32 cellular contexts compared by ENCODE assay signal in genomic region chr6:31090275-31090972, GRCh38. TPM values are rescaled to one million over a fixed set of nuclear protein-coding genes. Genes with fewer than 3 reads are reported as not detected.
"Had no signal": no experiment of that assay in that cellular context is flagged by ENCODE, and none has a peak within 500 bp of the region (broad histone marks: within the 10 kb centered on the region; RNA-seq: fewer than 3 reads in every experiment).

No MANE protein-coding gene starts in this region.

- H3K4me3 Mint-ChIP-seq: activated CD4-positive, alpha-beta memory T cell treated with anti-CD3 and anti-CD28 coated beads, Interleukin-2, amount 10 ng/mL, durations not matched to agents 7 days and 5 days; activated CD4-positive, alpha-beta T cell treated with anti-CD3 and anti-CD28 coated beads, Interleukin-2, amount 10 ng/mL, durations not matched to agents 7 days and 5 days; activated naive CD4-positive, alpha-beta T cell treated with anti-CD3 and anti-CD28 coated beads, Interleukin-2, amount 10 ng/mL, durations not matched to agents 7 days and 5 days; activated naive CD8-positive, alpha-beta T cell treated with anti-CD3 and anti-CD28 coated beads, Interleukin-2, amount 10 ng/mL, durations not matched to agents 7 days and 5 days; activated T-cell treated with anti-CD3 and anti-CD28 coated beads, Interleukin-2, amount 50 U/mL, for 24 hours; activated T-cell treated with anti-CD3 and anti-CD28 coated beads, Interleukin-2, amount 50 U/mL, for 72 hours; brain had no signal

- DNase-seq: activated CD4-positive, alpha-beta memory T cell treated with anti-CD3 and anti-CD28 coated beads, Interleukin-2, amount 10 ng/mL, durations not matched to agents 7 days and 5 days; activated CD4-positive, alpha-beta T cell treated with anti-CD3 and anti-CD28 coated beads for 1 hour; activated CD4-positive, alpha-beta T cell treated with anti-CD3 and anti-CD28 coated beads for 4 hours; activated CD4-positive, alpha-beta T cell treated with anti-CD3 and anti-CD28 coated beads, Interleukin-2, amount 10 ng/mL, durations not matched to agents 7 days and 5 days; activated CD4-positive, alpha-beta T cell treated with anti-CD3 and anti-CD28 coated beads, Interleukin-2, amount 50 U/mL, for 4 hours; activated CD8-positive, alpha-beta memory T cell treated with anti-CD3 and anti-CD28 coated beads, Interleukin-2, amount 50 U/mL, for 48 hours; activated gamma-delta T cell; activated naive CD4-positive, alpha-beta T cell; activated naive CD4-positive, alpha-beta T cell treated with anti-CD3 and anti-CD28 coated beads, Interleukin-2, amount 10 ng/mL, durations not matched to agents 7 days and 5 days; activated naive CD8-positive, alpha-beta T cell treated with anti-CD3 and anti-CD28 coated beads, Interleukin-2, amount 10 ng/mL, durations not matched to agents 7 days and 5 days; activated T-cell treated with anti-CD3 and anti-CD28 coated beads for 4 hours; activated T-cell treated with anti-CD3 and anti-CD28 coated beads, Interleukin-2, amount 50 U/mL, for 24 hours; activated T-cell treated with anti-CD3 and anti-CD28 coated beads, Interleukin-2, amount 50 U/mL, for 72 hours; central memory CD4-positive, alpha-beta T cell; cerebellar nuclear complex; effector CD8-positive, alpha-beta T cell; esophagus squamous epithelium; foreskin melanocyte; heart right ventricle; T-helper 2 cell had no signal

- ATAC-seq: activated naive CD4-positive, alpha-beta T cell treated with anti-CD3 and anti-CD28 coated beads, Interleukin-2, amount 50 U/mL, for 72 hours; activated T-cell treated with anti-CD3 and anti-CD28 coated beads, Interleukin-2, amount 50 U/mL, for 72 hours; gastroesophageal sphincter; heart right ventricle had no signal

- H3K9me3 Mint-ChIP-seq: activated CD4-positive, alpha-beta memory T cell treated with anti-CD3 and anti-CD28 coated beads, Interleukin-2, amount 10 ng/mL, durations not matched to agents 7 days and 5 days; activated naive CD4-positive, alpha-beta T cell treated with anti-CD3 and anti-CD28 coated beads, Interleukin-2, amount 10 ng/mL, durations not matched to agents 7 days and 5 days; activated naive CD4-positive, alpha-beta T cell treated with anti-CD3 and anti-CD28 coated beads, Interleukin-2, amount 50 U/mL, for 72 hours; activated naive CD8-positive, alpha-beta T cell treated with anti-CD3 and anti-CD28 coated beads, Interleukin-2, amount 10 ng/mL, durations not matched to agents 7 days and 5 days; activated T-cell treated with anti-CD3 and anti-CD28 coated beads, Interleukin-2, amount 50 U/mL, for 24 hours; activated T-cell treated with anti-CD3 and anti-CD28 coated beads, Interleukin-2, amount 50 U/mL, for 72 hours; brain had no signal

- H3K36me3 Mint-ChIP-seq: activated naive CD4-positive, alpha-beta T cell treated with anti-CD3 and anti-CD28 coated beads, Interleukin-2, amount 50 U/mL, for 72 hours; activated naive CD8-positive, alpha-beta T cell treated with anti-CD3 and anti-CD28 coated beads, Interleukin-2, amount 10 ng/mL, durations not matched to agents 7 days and 5 days; brain had no signal

- H3K27me3 Mint-ChIP-seq: activated T-cell treated with anti-CD3 and anti-CD28 coated beads, Interleukin-2, amount 50 U/mL, for 24 hours had no signal

- H3K27ac Mint-ChIP-seq: activated CD4-positive, alpha-beta memory T cell treated with anti-CD3 and anti-CD28 coated beads, Interleukin-2, amount 10 ng/mL, durations not matched to agents 7 days and 5 days; activated CD4-positive, alpha-beta T cell treated with anti-CD3 and anti-CD28 coated beads, Interleukin-2, amount 10 ng/mL, durations not matched to agents 7 days and 5 days; activated naive CD4-positive, alpha-beta T cell treated with anti-CD3 and anti-CD28 coated beads, Interleukin-2, amount 10 ng/mL, durations not matched to agents 7 days and 5 days; activated naive CD4-positive, alpha-beta T cell treated with anti-CD3 and anti-CD28 coated beads, Interleukin-2, amount 50 U/mL, for 72 hours; activated naive CD8-positive, alpha-beta T cell treated with anti-CD3 and anti-CD28 coated beads, Interleukin-2, amount 10 ng/mL, durations not matched to agents 7 days and 5 days; activated T-cell treated with anti-CD3 and anti-CD28 coated beads, Interleukin-2, amount 50 U/mL, for 24 hours; activated T-cell treated with anti-CD3 and anti-CD28 coated beads, Interleukin-2, amount 50 U/mL, for 72 hours; brain had no signal

RNA-seq across cellular contexts. Expression of gene C6orf15, which starts 22.0 kb away (rescaled TPM):
- total RNA-seq: activated CD4-positive, alpha-beta memory T cell treated with anti-CD3 and anti-CD28 coated beads, Interleukin-2, amount 10 ng/mL, durations not matched to agents 7 days and 5 days; activated CD4-positive, alpha-beta T cell treated with anti-CD3 and anti-CD28 coated beads, Interleukin-2, amount 10 ng/mL, durations not matched to agents 7 days and 5 days; activated naive CD4-positive, alpha-beta T cell treated with anti-CD3 and anti-CD28 coated beads, Interleukin-2, amount 50 U/mL, for 72 hours; activated naive CD8-positive, alpha-beta T cell treated with anti-CD3 and anti-CD28 coated beads, Interleukin-2, amount 10 ng/mL, durations not matched to agents 7 days and 5 days; activated T-cell treated with anti-CD3 and anti-CD28 coated beads, Interleukin-2, amount 50 U/mL, for 72 hours; ascending aorta; cardiac muscle cell; colonic mucosa; dermis microvascular lymphatic vessel endothelial cell; endothelial cell of umbilical vein; fibroblast of lung; fibroblast of villous mesenchyme; gastroesophageal sphincter; glomerular endothelial cell; heart right ventricle had no signal

RNA-seq across cellular contexts. Expression of gene PSORS1C1, which starts 24.2 kb away (rescaled TPM):
- total RNA-seq: activated CD4-positive, alpha-beta memory T cell treated with anti-CD3 and anti-CD28 coated beads, Interleukin-2, amount 10 ng/mL, durations not matched to agents 7 days and 5 days; activated naive CD8-positive, alpha-beta T cell treated with anti-CD3 and anti-CD28 coated beads, Interleukin-2, amount 10 ng/mL, durations not matched to agents 7 days and 5 days; ascending aorta; cardiac muscle cell had no signal

RNA-seq across cellular contexts. Expression of gene CDSN, which starts 29.8 kb away (rescaled TPM):
- total RNA-seq: activated CD4-positive, alpha-beta memory T cell treated with anti-CD3 and anti-CD28 coated beads, Interleukin-2, amount 10 ng/mL, durations not matched to agents 7 days and 5 days; activated CD4-positive, alpha-beta T cell treated with anti-CD3 and anti-CD28 coated beads, Interleukin-2, amount 10 ng/mL, durations not matched to agents 7 days and 5 days; activated naive CD4-positive, alpha-beta T cell treated with anti-CD3 and anti-CD28 coated beads, Interleukin-2, amount 50 U/mL, for 72 hours; activated naive CD8-positive, alpha-beta T cell treated with anti-CD3 and anti-CD28 coated beads, Interleukin-2, amount 10 ng/mL, durations not matched to agents 7 days and 5 days; activated T-cell treated with anti-CD3 and anti-CD28 coated beads, Interleukin-2, amount 50 U/mL, for 72 hours; ascending aorta; cardiac muscle cell; colonic mucosa; endothelial cell of umbilical vein; fibroblast of lung; fibroblast of villous mesenchyme; gastroesophageal sphincter; glomerular endothelial cell had no signal

RNA-seq across cellular contexts. Expression of gene PSORS1C2, which starts 48.4 kb away (rescaled TPM):
- total RNA-seq: activated CD4-positive, alpha-beta memory T cell treated with anti-CD3 and anti-CD28 coated beads, Interleukin-2, amount 10 ng/mL, durations not matched to agents 7 days and 5 days; activated CD4-positive, alpha-beta T cell treated with anti-CD3 and anti-CD28 coated beads, Interleukin-2, amount 10 ng/mL, durations not matched to agents 7 days and 5 days; activated naive CD4-positive, alpha-beta T cell treated with anti-CD3 and anti-CD28 coated beads, Interleukin-2, amount 50 U/mL, for 72 hours; activated naive CD8-positive, alpha-beta T cell treated with anti-CD3 and anti-CD28 coated beads, Interleukin-2, amount 10 ng/mL, durations not matched to agents 7 days and 5 days; activated T-cell treated with anti-CD3 and anti-CD28 coated beads, Interleukin-2, amount 50 U/mL, for 72 hours; breast epithelium; cardiac muscle cell; colonic mucosa; dermis microvascular lymphatic vessel endothelial cell; endothelial cell of umbilical vein; fibroblast of lung; fibroblast of villous mesenchyme; gastroesophageal sphincter; glomerular endothelial cell; heart right ventricle had no signal
